6 cellular contexts compared by ENCODE assay signal in genomic region chr22:19446603-19447387, GRCh38. TPM values are rescaled to one million over a fixed set of nuclear protein-coding genes. Genes with fewer than 3 reads are reported as not detected.
DNase-seq lines count a peak whose midpoint lies in the region; ATAC-seq and TF ChIP-seq lines count a peak whose summit lies in the region.

No MANE protein-coding gene starts in this region.

- H3F3A ChIP-seq in PC-9 (ENCODE audit: insufficient read depth, low read depth) = no peaks in the 10 kb centered on the region; the same call in 1 of the 2 replicates

- TSS peak; percentile 27 for BruUV-seq in PC-9 (replicated peaks; lab: Mats Ljungman, UMichigan)

- H3K36me3 ChIP-seq in PC-9 (ENCODE audit: low read depth) (no peaks in the 10 kb centered on the region), tibial nerve (peaks cover 0 to 37% (median 0%) of the 10 kb centered on the region in 3 donors)

- intact Hi-C loops in PC-9 (cut with micrococcal nuclease; ENCODE audit: unreplicated experiment) = no loop called here

- no peak for ATAC-seq in HG03025 (IDR thresholded peaks at IDR 0.05; ENCODE audit: low FRiP score, unreplicated experiment)

- H3K4me3 ChIP-seq in PC-9 (peak overlapping the region; percentile 87), tibial nerve (peak overlapping the region; percentile 61 to 95 (median 82))

- H3K4me1 ChIP-seq in PC-9 (replicated peaks; ENCODE audit: insufficient read depth) (peaks cover 5% of the 10 kb centered on the region), tibial nerve (peaks cover 0 to 36% (median 10%) of the 10 kb centered on the region in 4 donors)

- peaks cover 20% of the 10 kb centered on the region for H3K79me2 ChIP-seq in PC-9 (ENCODE audit: low read depth)

- H3K9me3 ChIP-seq in PC-9 (ENCODE audit: insufficient read depth, low read depth) = no peaks in the 10 kb centered on the region
- no peaks in the 10 kb centered on the region for H3K9me3 ChIP-seq in tibial nerve

- no peaks in the 10 kb centered on the region for H3K27me3 ChIP-seq in PC-9 (ENCODE audit: insufficient read depth, low read depth)
- H3K27me3 ChIP-seq in tibial nerve = no peaks in the 10 kb centered on the region

- peak overlapping the region; percentile 83 for H2AFZ ChIP-seq in PC-9

- no peak for TF ChIP-seq EP300 in tibial nerve (IDR thresholded peaks at IDR 0.05)

- CTCF ChIA-PET in PC-9 (lab: Charles Lee) = no interaction called here

- H4K20me1 ChIP-seq in PC-9 (ENCODE audit: insufficient read depth) = no peaks in the 10 kb centered on the region

- POLR2A ChIA-PET in PC-9 (lab: Charles Lee; ENCODE audit: unreplicated experiment) = interaction anchor here (0.5 to 0.7 kb wide), 4 partner anchors 33 to 267 kb away, joined by 3 read pairs; partner anchors contain the start of genes CDC45 and CLTCL1

- DNase-seq in ELF-1 (ENCODE audit: low read depth, low spot score) = peak; percentile 74
- no peak for DNase-seq in PC-9
- peak; percentile 27 for DNase-seq in hepatic stellate cell (ENCODE audit: low spot score)
- no peak for DNase-seq in tibial nerve (ENCODE audit: low spot score in 2 of 2)
- no peak for DNase-seq in SKM-1 (lab: John Stamatoyannopoulos, UW; ENCODE audit: unreplicated experiment)

- no peak for TF ChIP-seq POLR2A in tibial nerve (IDR thresholded peaks at IDR 0.05)

- no peak for TF ChIP-seq CTCF in PC-9 (conservative IDR thresholded peaks at IDR 0.05)
- TF ChIP-seq CTCF in tibial nerve (IDR thresholded peaks at IDR 0.05) = no peak

- 15 to 20% methylated on average over 30 of the region's 31 CpGs for WGBS in tibial nerve, 2 donors

- H3K27ac ChIP-seq in PC-9 (peak overlapping the region; percentile 32; the same call in 1 of the 2 replicates), tibial nerve (peak overlapping the region; percentile 87 to 94 (median 90))

- peak overlapping the region; percentile 87 for H3K4me2 ChIP-seq in PC-9

- no peaks in the 10 kb centered on the region for H3K9me2 ChIP-seq in PC-9 (ENCODE audit: insufficient read depth)

RNA-seq across cellular contexts. Expression of gene C22orf39, which starts 0.7 kb away (rescaled TPM):
- total RNA-seq in PC-9 (2021) (12.3 and 14.2 TPM in 2 replicates), tibial nerve (100 to 1,000 TPM in 1 of 4 donors, 10 to 100 TPM in 3; 58.5 to 101 (median 75.1) TPM)

RNA-seq across cellular contexts. Expression of gene MRPL40, which starts 14.4 kb away (rescaled TPM):
- total RNA-seq in PC-9 (2021) (21.1 and 25.1 TPM in 2 replicates), tibial nerve (10 to 100 TPM; 11.4 to 37.8 (median 23.8) TPM)

RNA-seq across cellular contexts. Expression of gene HIRA, which starts 15.3 kb away (rescaled TPM):
- total RNA-seq in PC-9 (2021) (13.7 and 19.2 TPM in 2 replicates), tibial nerve (10 to 100 TPM; 18.8 to 31.6 (median 24.7) TPM)

RNA-seq across cellular contexts. Expression of gene UFD1, which starts 32.2 kb away (rescaled TPM):
- 41.6 and 66.9 TPM in 2 replicates for total RNA-seq in PC-9 (2021)
- total RNA-seq in tibial nerve = 10 to 100 TPM; 26.9 to 38.1 (median 30.1) TPM

RNA-seq across cellular contexts. Expression of gene CDC45, which starts 32.9 kb away (rescaled TPM):
- total RNA-seq in PC-9 (2021) (27.5 and 29.1 TPM in 2 replicates), tibial nerve (under 1 TPM in 1 of 4 donors, not detected in 3; 0.98 TPM)

Comparison
In these comparisons a context has a peak if more than half of its experiments do, and no peak if none do; other contexts are left out.
1. DNase-seq: peak in ELF-1 (single experiment) and hepatic stellate cell (single experiment); none in PC-9 (0 of 2), tibial nerve (0 of 2) and SKM-1 (single experiment).